In the genomic region with DNA sequence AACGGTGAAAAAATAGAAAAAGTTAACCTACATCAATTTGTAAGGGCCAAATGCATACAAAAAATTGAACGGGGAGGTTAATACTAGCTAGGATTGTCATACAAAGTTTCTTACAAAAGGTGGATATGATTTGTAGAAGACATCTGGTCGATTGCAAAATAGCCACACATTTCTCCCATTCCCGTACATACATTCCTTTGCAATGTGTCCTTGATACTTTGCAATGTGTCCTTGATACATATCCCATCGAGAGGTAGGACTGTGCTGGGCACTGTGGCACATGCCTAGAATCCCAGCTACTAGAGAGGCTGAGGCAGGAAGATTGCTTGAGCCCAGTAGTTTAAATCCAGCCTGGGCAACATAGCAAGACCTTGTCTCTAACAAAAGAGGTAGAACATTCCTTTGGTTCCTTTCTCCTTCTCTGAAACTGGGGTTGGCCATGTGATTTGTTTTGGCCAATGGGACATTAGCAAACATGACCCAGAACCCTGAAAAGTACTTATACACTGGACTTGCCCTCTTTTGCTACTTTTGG, we compare ENCODE assay signal across 25 cellular contexts. TPM values are rescaled to one million over a fixed set of nuclear protein-coding genes. Genes with fewer than 3 reads are reported as not detected.
DNase-seq lines count a peak whose midpoint lies in the region; ATAC-seq and TF ChIP-seq lines count a peak whose summit lies in the region.
"Had no signal": no experiment of that assay in that cellular context is flagged by ENCODE, and none has a peak within 500 bp of the region (broad histone marks: within the 10 kb centered on the region; RNA-seq: fewer than 3 reads in every experiment).

No MANE protein-coding gene starts in this region.

- H3K9me3 ChIP-seq in psoas muscle = no peaks in the 10 kb centered on the region
- H3K9me3 ChIP-seq in A673 (ENCODE audit: low read depth, low read length, poor library complexity, severe bottlenecking) = no peaks in the 10 kb centered on the region
- H3K9me3 ChIP-seq: Peyer's patch had no signal

- H3K9me3 Mint-ChIP-seq in activated naive CD4-positive, alpha-beta T cell treated with anti-CD3 and anti-CD28 coated beads, Interleukin-2, amount 50 U/mL, for 24 hours = no peaks in the 10 kb centered on the region
- no peaks in the 10 kb centered on the region for H3K9me3 Mint-ChIP-seq in activated naive CD4-positive, alpha-beta T cell treated with anti-CD3 and anti-CD28 coated beads, Interleukin-2, amount 10 ng/mL, durations not matched to agents 7 days and 5 days
- H3K9me3 Mint-ChIP-seq: activated naive CD4-positive, alpha-beta T cell treated with anti-CD3 and anti-CD28 coated beads for 36 hours; activated T-cell treated with anti-CD3 and anti-CD28 coated beads, Interleukin-2, amount 50 U/mL, for 72 hours; central memory CD8-positive, alpha-beta T cell; type B pancreatic cell had no signal

- WGBS in psoas muscle, 3 donors = 45 to 64% (median 61%) methylated on average over 5 of the region's 5 CpGs

- H3K36me3 ChIP-seq in psoas muscle (ENCODE audit: insufficient read depth in 1 of 2, low read depth in 1 of 2) (no peaks in the 10 kb centered on the region), A673 (ENCODE audit: insufficient read depth, low read length, poor library complexity, severe bottlenecking) (no peaks in the 10 kb centered on the region)
- H3K36me3 ChIP-seq: Peyer's patch had no signal

- peak overlapping the region; percentile 36 for H3K27ac Mint-ChIP-seq in activated naive CD4-positive, alpha-beta T cell treated with anti-CD3 and anti-CD28 coated beads, Interleukin-2, amount 50 U/mL, for 24 hours
- H3K27ac Mint-ChIP-seq in activated naive CD4-positive, alpha-beta T cell treated with anti-CD3 and anti-CD28 coated beads, Interleukin-2, amount 10 ng/mL, durations not matched to agents 7 days and 5 days = no peak overlapping the region
- H3K27ac Mint-ChIP-seq: activated naive CD4-positive, alpha-beta T cell treated with anti-CD3 and anti-CD28 coated beads for 36 hours; activated T-cell treated with anti-CD3 and anti-CD28 coated beads, Interleukin-2, amount 50 U/mL, for 72 hours; progenitor cell of endocrine pancreas; T-helper 17 cell; type B pancreatic cell had no signal

- H3K4me1 ChIP-seq in psoas muscle (peaks cover 24% of the 10 kb centered on the region), A673 (ENCODE audit: insufficient read depth, low read length, poor library complexity, severe bottlenecking) (peaks cover 2% of the 10 kb centered on the region)
- H3K4me1 ChIP-seq: Peyer's patch had no signal

- H3K4me3 ChIP-seq in cardiac fibroblast (replicated peaks in 1 of 2; ENCODE audit: low read depth in 2 of 2, low read length in 2 of 2) (no peak overlapping the region), psoas muscle (no peak overlapping the region), A673 (ENCODE audit: low read depth, low read length, poor library complexity, severe bottlenecking) (no peak overlapping the region)
- H3K4me3 ChIP-seq: BLaER1 treated with 17β-estradiol and CSF1 and Interleukin-3, amounts not matched to agents 10 nM and 100 nM; dorsolateral prefrontal cortex; Peyer's patch had no signal

- POLR2A ChIA-PET in A673 (lab: Charles Lee; ENCODE audit: low non-redundant PET) = no interaction called here

- H3K4me3 Mint-ChIP-seq in activated naive CD4-positive, alpha-beta T cell treated with anti-CD3 and anti-CD28 coated beads, Interleukin-2, amount 50 U/mL, for 24 hours = no peak overlapping the region
- no peak overlapping the region for H3K4me3 Mint-ChIP-seq in activated naive CD4-positive, alpha-beta T cell treated with anti-CD3 and anti-CD28 coated beads, Interleukin-2, amount 10 ng/mL, durations not matched to agents 7 days and 5 days
- H3K4me3 Mint-ChIP-seq: activated naive CD4-positive, alpha-beta T cell treated with anti-CD3 and anti-CD28 coated beads for 36 hours; activated T-cell treated with anti-CD3 and anti-CD28 coated beads, Interleukin-2, amount 50 U/mL, for 72 hours; central memory CD8-positive, alpha-beta T cell; T-helper 17 cell; type B pancreatic cell had no signal

- no peaks in the 10 kb centered on the region for H3K27me3 Mint-ChIP-seq in activated naive CD4-positive, alpha-beta T cell treated with anti-CD3 and anti-CD28 coated beads, Interleukin-2, amount 50 U/mL, for 24 hours
- no peaks in the 10 kb centered on the region for H3K27me3 Mint-ChIP-seq in activated naive CD4-positive, alpha-beta T cell treated with anti-CD3 and anti-CD28 coated beads, Interleukin-2, amount 10 ng/mL, durations not matched to agents 7 days and 5 days
- H3K27me3 Mint-ChIP-seq: central memory CD8-positive, alpha-beta T cell; progenitor cell of endocrine pancreas; T-helper 17 cell; type B pancreatic cell had no signal

- H3K27ac ChIP-seq in psoas muscle (no peak overlapping the region), A673 (ENCODE audit: low read depth, low read length, poor library complexity, severe bottlenecking) (no peak overlapping the region)
- H3K27ac ChIP-seq: BLaER1 treated with 17β-estradiol and CSF1 and Interleukin-3, amounts not matched to agents 10 nM and 100 nM; dorsolateral prefrontal cortex; Peyer's patch had no signal

- H3K27me3 ChIP-seq in psoas muscle (ENCODE audit: insufficient read depth in 3 of 3, low read length in 2 of 3) (no peaks in the 10 kb centered on the region), A673 (replicated peaks; ENCODE audit: insufficient read depth, low read depth, low read length, poor library complexity) (no peaks in the 10 kb centered on the region)
- H3K27me3 ChIP-seq: BLaER1 treated with 17β-estradiol and CSF1 and Interleukin-3, amounts not matched to agents 10 nM and 100 nM; dorsolateral prefrontal cortex; Peyer's patch had no signal

- DNase-seq in activated naive CD4-positive, alpha-beta T cell treated with anti-CD3 and anti-CD28 coated beads, Interleukin-2, amount 10 ng/mL, durations not matched to agents 7 days and 5 days = no peak
- peak; percentile 75 for DNase-seq in HS-5 (ENCODE audit: low read depth)
- DNase-seq in cardiac fibroblast (ENCODE audit: low read depth in 2 of 2) = peak; percentile 16 to 65
- no peak for DNase-seq in psoas muscle
- DNase-seq in HuH-7.5 (ENCODE audit: low spot score) = no peak
- DNase-seq in A673 (ENCODE audit: low spot score) = no peak
- DNase-seq: 8988T; activated CD4-positive, alpha-beta T cell treated with anti-CD3 and anti-CD28 coated beads for 48 hours; activated naive CD4-positive, alpha-beta T cell treated with anti-CD3 and anti-CD28 coated beads for 36 hours; activated T-cell treated with anti-CD3 and anti-CD28 coated beads, Interleukin-2, amount 50 U/mL, for 72 hours; DND-41; dorsolateral prefrontal cortex; foreskin melanocyte; left colon; mesendoderm; NCI-H1694 treated with DMSO at 0.1 percent for 48 hours; NCI-H526; Peyer's patch; T-helper 17 cell had no signal

- TF ChIP-seq CTCF in cardiac fibroblast (IDR thresholded peaks at IDR 0.05; ENCODE audit: low read depth, low read length) (no peak), psoas muscle (IDR thresholded peaks at IDR 0.05) (no peak), A673 (conservative IDR thresholded peaks at IDR 0.05; ENCODE audit: low read depth, low read length) (no peak)

- ATAC-seq in psoas muscle = peak; percentile 58 to 92 (median 86)
- ATAC-seq in HG03460 (IDR thresholded peaks at IDR 0.05; ENCODE audit: unreplicated experiment) = no peak
- ATAC-seq: activated T-cell treated with anti-CD3 and anti-CD28 coated beads, Interleukin-2, amount 50 U/mL, for 72 hours; left colon; T-helper 17 cell had no signal

- peaks cover 38% of the 10 kb centered on the region for H3K4me1 Mint-ChIP-seq in activated naive CD4-positive, alpha-beta T cell treated with anti-CD3 and anti-CD28 coated beads, Interleukin-2, amount 50 U/mL, for 24 hours
- H3K4me1 Mint-ChIP-seq in activated naive CD4-positive, alpha-beta T cell treated with anti-CD3 and anti-CD28 coated beads, Interleukin-2, amount 10 ng/mL, durations not matched to agents 7 days and 5 days = peaks cover 8% of the 10 kb centered on the region

- no TSS peak for BruUV-seq in A673 (replicated peaks; lab: Mats Ljungman, UMichigan)

- H3K36me3 Mint-ChIP-seq in activated naive CD4-positive, alpha-beta T cell treated with anti-CD3 and anti-CD28 coated beads, Interleukin-2, amount 50 U/mL, for 24 hours = peaks cover 5% of the 10 kb centered on the region
- peaks cover 5% of the 10 kb centered on the region for H3K36me3 Mint-ChIP-seq in activated naive CD4-positive, alpha-beta T cell treated with anti-CD3 and anti-CD28 coated beads, Interleukin-2, amount 10 ng/mL, durations not matched to agents 7 days and 5 days
- H3K36me3 Mint-ChIP-seq: type B pancreatic cell had no signal

- intact Hi-C loops in psoas muscle (cut with DNase I) = no loop called here
- intact Hi-C loops in A673 (cut with micrococcal nuclease; ENCODE audit: unreplicated experiment) = no loop called here

- CTCF ChIA-PET in activated naive CD4-positive, alpha-beta T cell treated with anti-CD3 and anti-CD28 coated beads, Interleukin-2, amount 10 ng/mL, durations not matched to agents 7 days and 5 days (lab: Charles Lee) = no interaction called here
- CTCF ChIA-PET in A673 (lab: Charles Lee) = no interaction called here

RNA-seq across cellular contexts. Expression of a gene that starts 9.5 kb away (rescaled TPM):
- total RNA-seq in psoas muscle (10 to 100 TPM; 15.8 to 23.0 (median 20.8) TPM), A673 (2021) (14.9 and 15.8 TPM in 2 replicates)
- 1 to 10 TPM; 1.4 to 7.9 (median 4.0) TPM for polyA plus RNA-seq in psoas muscle

Comparison
In these comparisons a context has a peak if more than half of its experiments do, and no peak if none do; other contexts are left out.
1. DNase-seq: peak in HS-5 (single experiment) and cardiac fibroblast (2 of 2); none in activated naive CD4-positive, alpha-beta T cell treated with anti-CD3 and anti-CD28 coated beads, Interleukin-2, amount 10 ng/mL, durations not matched to agents 7 days and 5 days (single experiment), psoas muscle (0 of 2), HuH-7.5 (single experiment) and A673 (single experiment).